In the genomic region with DNA sequence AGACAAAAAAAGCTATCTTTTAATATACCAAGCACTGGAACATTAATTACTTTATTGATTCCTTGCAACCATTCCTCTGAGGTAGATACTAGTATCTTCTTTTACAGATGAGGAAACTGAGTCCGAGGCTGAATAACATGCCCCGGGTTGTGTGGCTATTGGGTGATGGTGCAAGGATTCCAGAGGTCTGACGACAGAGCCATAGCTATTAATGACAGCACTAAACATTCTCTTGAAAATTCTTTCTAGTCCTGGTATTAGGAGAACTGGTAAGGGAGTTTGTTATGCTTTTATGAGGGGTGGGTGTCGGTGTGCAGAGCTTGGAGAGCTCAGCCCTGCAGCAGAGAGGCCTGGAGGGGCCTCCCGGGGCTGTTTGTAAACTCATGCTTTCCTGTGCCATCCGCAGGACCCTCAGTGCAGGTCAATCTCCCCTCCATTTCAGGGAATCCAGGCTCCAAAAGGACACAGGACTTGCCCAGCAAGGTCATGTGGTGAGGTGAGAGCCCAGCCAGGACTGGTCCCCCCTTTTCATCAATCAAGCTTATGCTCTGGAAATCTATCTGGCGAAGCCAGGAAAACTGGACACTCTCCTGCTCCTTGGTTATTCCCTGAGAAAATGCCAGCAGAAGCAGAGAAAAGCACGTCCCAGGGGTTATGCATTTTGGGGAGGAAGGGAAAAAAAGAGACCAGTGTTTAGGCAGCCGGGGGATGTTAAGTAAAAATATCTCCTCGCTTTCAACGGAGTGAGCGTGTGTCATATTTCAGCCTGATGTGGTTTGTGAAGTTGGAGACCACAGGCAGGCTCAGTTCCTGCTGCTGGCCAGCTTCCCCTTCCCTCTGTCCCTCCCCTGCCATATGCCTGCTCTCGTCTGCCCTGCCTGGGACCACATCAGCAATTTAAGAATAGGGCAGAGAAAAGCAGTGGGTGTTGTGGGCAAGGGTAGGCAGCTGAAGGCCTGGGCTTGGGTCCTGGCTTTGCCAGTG, we compare ENCODE assay signal across 8 cellular contexts.
DNase-seq lines count a peak whose midpoint lies in the region; ATAC-seq and TF ChIP-seq lines count a peak whose summit lies in the region.

No MANE protein-coding gene starts in this region.

- H3K27ac ChIP-seq in HL-60 (replicated peaks) (peak overlapping the region; percentile 83), angular gyrus (ENCODE audit: low read depth, low read length) (peak overlapping the region; percentile 74)

- no peak for TF ChIP-seq CTCF in HL-60 (IDR thresholded peaks at IDR 0.05; ENCODE audit: insufficient read depth, low read length)

- H3K4me3 ChIP-seq in HL-60 (replicated peaks; ENCODE audit: insufficient read depth, low read length), result no peak overlapping the region

- DNase-seq in HL-60 (ENCODE audit: low read depth in 1 of 2, low spot score in 1 of 2) (peak; percentile 72 to 91), iris pigment epithelial cell (ENCODE audit: low read depth) (peak; percentile 83), stromal cell of bone marrow (ENCODE audit: low read depth) (peak; percentile 84), NCI-H2029 (lab: John Stamatoyannopoulos, UW) (no peak), NCI-H187 (lab: John Stamatoyannopoulos, UW) (no peak)

- no peaks in the 10 kb centered on the region for H3K27me3 ChIP-seq in HL-60 (ENCODE audit: insufficient read depth, poor library complexity, severe bottlenecking)

- no peak for ATAC-seq in GM19463 (IDR thresholded peaks at IDR 0.05; ENCODE audit: unreplicated experiment)
- no peak for ATAC-seq in HG02588 (IDR thresholded peaks at IDR 0.05; ENCODE audit: unreplicated experiment)

Comparison
In these comparisons a context has a peak if more than half of its experiments do, and no peak if none do; other contexts are left out.
1. DNase-seq: peak in HL-60 (2 of 2), iris pigment epithelial cell (single experiment) and stromal cell of bone marrow (single experiment); none in NCI-H2029 (single experiment) and NCI-H187 (0 of 2).